ENCODE assay signal across 8 cellular contexts in genomic region chr5:148384389-148384756, GRCh38. TPM values are rescaled to one million over a fixed set of nuclear protein-coding genes. Genes with fewer than 3 reads are reported as not detected.
DNase-seq lines count a peak whose midpoint lies in the region; ATAC-seq, FAIRE-seq and TF ChIP-seq lines count a peak whose summit lies in the region.

No MANE protein-coding gene starts in this region.

- ATAC-seq in GM19023 (IDR thresholded peaks at IDR 0.05; ENCODE audit: unreplicated experiment), result peak; percentile 29
- ATAC-seq in HG03460 (IDR thresholded peaks at IDR 0.05; ENCODE audit: unreplicated experiment), result peak; percentile 20
- ATAC-seq in activated naive CD8-positive, alpha-beta T cell treated with anti-CD3 and anti-CD28 coated beads, Interleukin-2, amount 10 ng/mL, durations not matched to agents 7 days and 5 days (ENCODE audit: low read depth), result peak; percentile 20

- no peak for FAIRE-seq in frontal cortex (lab: Jason Lieb, UNC)

- POLR2A ChIA-PET in activated naive CD8-positive, alpha-beta T cell treated with anti-CD3 and anti-CD28 coated beads, Interleukin-2, amount 10 ng/mL, durations not matched to agents 7 days and 5 days (lab: Charles Lee), result no interaction called here

- peaks cover 48% of the 10 kb centered on the region for H3K4me1 Mint-ChIP-seq in activated naive CD8-positive, alpha-beta T cell treated with anti-CD3 and anti-CD28 coated beads, Interleukin-2, amount 10 ng/mL, durations not matched to agents 7 days and 5 days

- no peak for TF ChIP-seq POLR2A in spleen (IDR thresholded peaks at IDR 0.05)

- 5 to 12% (median 8%) methylated on average over 7 of the region's 7 CpGs for WGBS in spleen, 5 donors

- peaks cover 2% of the 10 kb centered on the region for H3K9me3 Mint-ChIP-seq in activated naive CD8-positive, alpha-beta T cell treated with anti-CD3 and anti-CD28 coated beads, Interleukin-2, amount 10 ng/mL, durations not matched to agents 7 days and 5 days

- H3K36me3 Mint-ChIP-seq in activated naive CD8-positive, alpha-beta T cell treated with anti-CD3 and anti-CD28 coated beads, Interleukin-2, amount 10 ng/mL, durations not matched to agents 7 days and 5 days, result peaks cover 17% of the 10 kb centered on the region

- intact Hi-C loops in spleen (cut with DNase I; ENCODE audit: low total_unique reads), result no loop called here

- no peak for DNase-seq in activated naive CD8-positive, alpha-beta T cell treated with anti-CD3 and anti-CD28 coated beads, Interleukin-2, amount 10 ng/mL, durations not matched to agents 7 days and 5 days
- no peak for DNase-seq in spleen
- DNase-seq in amygdala (lab: John Stamatoyannopoulos, UW), result no peak
- DNase-seq in frontal cortex (ENCODE audit: low spot score in 2 of 2), result no peak

- H3K4me1 ChIP-seq in ACC112 (ENCODE audit: control insufficient read depth, insufficient read depth, low read length, unreplicated experiment) (peaks cover 17% of the 10 kb centered on the region), spleen (peaks cover 24 to 68% (median 48%) of the 10 kb centered on the region in 6 donors)

- H3K27me3 ChIP-seq in ACC112 (ENCODE audit: insufficient read depth, low read length) (no peaks in the 10 kb centered on the region), spleen (replicated peaks in 1 of 7) (no peaks in the 10 kb centered on the region)

- H3K27ac ChIP-seq in ACC112 (ENCODE audit: low read depth, low read length) (peak overlapping the region; percentile 60), spleen (peak overlapping the region; percentile 80 to 97 (median 94))

- H3K36me3 ChIP-seq in ACC112 (ENCODE audit: insufficient read depth, low read length) (no peaks in the 10 kb centered on the region), spleen (peaks cover 0 to 25% (median 4%) of the 10 kb centered on the region in 6 donors)

- peak overlapping the region; percentile 98 for H3K4me3 Mint-ChIP-seq in activated naive CD8-positive, alpha-beta T cell treated with anti-CD3 and anti-CD28 coated beads, Interleukin-2, amount 10 ng/mL, durations not matched to agents 7 days and 5 days

- H3K79me2 ChIP-seq in ACC112 (ENCODE audit: control insufficient read depth, insufficient read depth, low read length, unreplicated experiment), result peaks cover 62% of the 10 kb centered on the region

- H3K27me3 Mint-ChIP-seq in activated naive CD8-positive, alpha-beta T cell treated with anti-CD3 and anti-CD28 coated beads, Interleukin-2, amount 10 ng/mL, durations not matched to agents 7 days and 5 days, result no peaks in the 10 kb centered on the region

- H3K4me3 ChIP-seq in ACC112 (ENCODE audit: low read depth, low read length), result peak overlapping the region; percentile 86
- peak overlapping the region; percentile 95 for H3K4me3 ChIP-seq in iPS-18c (ENCODE audit: insufficient read depth, low read depth, low read length)
- H3K4me3 ChIP-seq in spleen, result peak overlapping the region; percentile 60 to 84 (median 67)

- H3K9me3 ChIP-seq in iPS-18c (ENCODE audit: control insufficient read depth, insufficient read depth, low read length) (no peaks in the 10 kb centered on the region), spleen (no peaks in the 10 kb centered on the region)

- no peak for TF ChIP-seq CTCF in spleen (IDR thresholded peaks at IDR 0.05 in 8 of 11, conservative IDR thresholded peaks at IDR 0.05 in 3 of 11)

- H3K27ac Mint-ChIP-seq in activated naive CD8-positive, alpha-beta T cell treated with anti-CD3 and anti-CD28 coated beads, Interleukin-2, amount 10 ng/mL, durations not matched to agents 7 days and 5 days, result peak overlapping the region; percentile 96

- no peak overlapping the region for H2AFZ ChIP-seq in ACC112 (ENCODE audit: low read length, unreplicated experiment)

RNA-seq across cellular contexts. Expression of gene FBXO38, which starts 0.6 kb away (rescaled TPM):
- total RNA-seq in activated naive CD8-positive, alpha-beta T cell treated with anti-CD3 and anti-CD28 coated beads, Interleukin-2, amount 10 ng/mL, durations not matched to agents 7 days and 5 days, result 10 to 100 TPM; 60.5 to 65.8 TPM
- 100 to 1,000 TPM in 1 of 7 donors, 10 to 100 TPM in 6; 50.4 to 119 (median 76.9) TPM for total RNA-seq in spleen
- polyA plus RNA-seq in spleen, result 10 to 100 TPM; 14.3 to 14.5 (median 14.4) TPM
- total RNA-seq in frontal cortex, result 86.8 TPM

RNA-seq across cellular contexts. Expression of gene SPINK9, which starts 49.0 kb away (rescaled TPM):
- total RNA-seq in activated naive CD8-positive, alpha-beta T cell treated with anti-CD3 and anti-CD28 coated beads, Interleukin-2, amount 10 ng/mL, durations not matched to agents 7 days and 5 days, result not detected
- total RNA-seq in spleen (not detected), frontal cortex (not detected)
- not detected for polyA plus RNA-seq in spleen
